In the genomic region with DNA sequence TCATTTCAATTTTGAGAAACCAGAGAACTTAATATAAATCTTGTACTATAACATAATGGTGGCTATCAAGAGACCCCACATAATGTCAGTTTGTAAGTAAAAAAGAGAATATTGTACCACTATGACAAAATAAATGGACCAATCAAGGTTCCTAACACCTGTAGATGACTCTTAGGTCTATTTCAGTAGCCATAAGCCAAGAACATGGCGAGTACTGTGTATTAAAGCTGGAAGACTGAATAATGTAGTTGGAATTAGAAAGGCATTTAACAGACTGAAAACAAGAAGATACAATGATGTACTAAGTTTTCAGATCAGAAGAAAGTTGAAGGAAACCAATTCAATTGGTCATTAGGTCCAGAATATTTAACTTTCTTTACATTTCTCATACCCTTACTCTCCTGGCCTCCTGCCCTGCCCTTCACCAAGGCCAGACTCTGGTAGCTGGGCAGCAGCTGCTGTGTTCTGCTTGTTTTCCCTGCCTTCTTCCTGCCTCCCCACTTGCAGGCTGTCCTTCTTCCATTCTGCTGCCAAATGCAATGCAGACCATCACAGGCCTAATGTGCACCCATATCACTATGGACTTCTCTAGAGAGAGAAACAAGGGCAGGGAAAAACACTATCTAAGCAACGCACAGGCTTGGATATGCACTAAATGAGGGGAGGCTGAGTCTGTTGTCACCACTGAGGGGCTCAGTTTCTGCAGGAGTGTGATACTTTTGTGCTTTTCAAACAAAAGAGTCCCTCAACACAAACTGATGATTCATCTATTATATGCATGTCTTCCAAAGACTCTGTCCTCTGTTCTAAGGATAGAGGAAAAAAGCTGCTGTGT, we compare ENCODE assay signal across 17 cellular contexts.
DNase-seq lines count a peak whose midpoint lies in the region; ATAC-seq and TF ChIP-seq lines count a peak whose summit lies in the region.
"Had no signal": no experiment of that assay in that cellular context is flagged by ENCODE, and none has a peak within 500 bp of the region (broad histone marks: within the 10 kb centered on the region; RNA-seq: fewer than 3 reads in every experiment).

No MANE protein-coding gene starts in this region.

- peak; percentile 76 for DNase-seq in DMS53 treated with DMSO at 0.1 percent for 48 hours (lab: John Stamatoyannopoulos, UW; ENCODE audit: unreplicated experiment)
- DNase-seq in SK-MEL-5 (ENCODE audit: low read depth, low spot score) = peak; percentile 30
- peak; percentile 22 for DNase-seq in fibroblast of pulmonary artery (ENCODE audit: low read depth)
- DNase-seq in naive B cell = no peak
- DNase-seq in NCI-H187 treated with DMSO at 0.1 percent for 48 hours (lab: John Stamatoyannopoulos, UW) = no peak
- DNase-seq: activated CD4-positive, alpha-beta T cell treated with anti-CD3 and anti-CD28 coated beads, Interleukin-2, amount 50 U/mL, for 1 hour; activated T-cell treated with anti-CD3 and anti-CD28 coated beads, Interleukin-2, amount 50 U/mL, for 72 hours; BE2C; DMS79; left lung; MV-4-11; NK-92 treated with Interleukin-12 subunit alpha and Interleukin-12 subunit beta, amount 100 ng/mL, for 24 hours had no signal

- ATAC-seq in naive B cell (ENCODE audit: low read depth in 2 of 2) (no peak), GM18858 (IDR thresholded peaks at IDR 0.05; ENCODE audit: unreplicated experiment) (no peak), HG02642 (IDR thresholded peaks at IDR 0.05; ENCODE audit: poor library complexity, unreplicated experiment) (no peak), GM21423 (IDR thresholded peaks at IDR 0.05; ENCODE audit: unreplicated experiment) (no peak)
- ATAC-seq: activated T-cell treated with anti-CD3 and anti-CD28 coated beads, Interleukin-2, amount 50 U/mL, for 72 hours; GM23338; left lung had no signal

- in situ Hi-C loops in SK-MEL-5 (cut with HindIII; ENCODE audit: low pct_unique_long_range_greater_than_20kb, low sequenced_read_pairs) = no loop called here

- H3K4me1 Mint-ChIP-seq in naive B cell = peaks cover 67 to 92% (median 90%) of the 10 kb centered on the region in 3 donors

- H3K36me3 Mint-ChIP-seq in naive B cell = peaks cover 23 to 24% of the 10 kb centered on the region in 2 donors

- H3K9me3 Mint-ChIP-seq in naive B cell = peaks cover 0 to 15% (median 0%) of the 10 kb centered on the region in 7 donors
- H3K9me3 Mint-ChIP-seq: GM23338, neural progenitor cell had no signal

- peak overlapping the region; percentile 41 to 85 (median 68) for H3K27ac Mint-ChIP-seq in naive B cell
- H3K27ac Mint-ChIP-seq: activated T-cell treated with anti-CD3 and anti-CD28 coated beads, Interleukin-2, amount 50 U/mL, for 72 hours; GM23338; neural progenitor cell had no signal

- TF ChIP-seq CTCF in fibroblast of pulmonary artery (IDR thresholded peaks at IDR 0.05; ENCODE audit: low read length, missing control alignments) = no peak

- H3K4me3 ChIP-seq in fibroblast of pulmonary artery (replicated peaks; ENCODE audit: low read depth, low read length) = no peak overlapping the region
- H3K4me3 ChIP-seq: GM23338, left lung, neural progenitor cell had no signal

- no peaks in the 10 kb centered on the region for H3K27me3 Mint-ChIP-seq in naive B cell

- no peak overlapping the region for H3K4me3 Mint-ChIP-seq in naive B cell
- H3K4me3 Mint-ChIP-seq: activated T-cell treated with anti-CD3 and anti-CD28 coated beads, Interleukin-2, amount 50 U/mL, for 72 hours; GM23338; neural progenitor cell had no signal

Comparison
In these comparisons a context has a peak if more than half of its experiments do, and no peak if none do; other contexts are left out.
1. DNase-seq: peak in DMS53 treated with DMSO at 0.1 percent for 48 hours (single experiment), SK-MEL-5 (single experiment) and fibroblast of pulmonary artery (single experiment); none in naive B cell (single experiment) and NCI-H187 treated with DMSO at 0.1 percent for 48 hours (single experiment).